Comparison of ENCODE assay signal across 23 cellular contexts in genomic region chr17:5211458-5211857, GRCh38. TPM values are rescaled to one million over a fixed set of nuclear protein-coding genes. Genes with fewer than 3 reads are reported as not detected.
DNase-seq lines count a peak whose midpoint lies in the region; ATAC-seq and TF ChIP-seq lines count a peak whose summit lies in the region.
"Had no signal": no experiment of that assay in that cellular context is flagged by ENCODE, and none has a peak within 500 bp of the region (broad histone marks: within the 10 kb centered on the region; RNA-seq: fewer than 3 reads in every experiment).

No MANE protein-coding gene starts in this region.

- H3K4me3 Mint-ChIP-seq in activated naive CD8-positive, alpha-beta T cell treated with anti-CD3 and anti-CD28 coated beads, Interleukin-2, amount 50 U/mL, for 24 hours: no peak overlapping the region
- H3K4me3 Mint-ChIP-seq in progenitor cell of endocrine pancreas (ENCODE audit: low read depth): no peak overlapping the region
- no peak overlapping the region for H3K4me3 Mint-ChIP-seq in CD4-positive, alpha-beta memory T cell
- H3K4me3 Mint-ChIP-seq: activated naive CD4-positive, alpha-beta T cell treated with anti-CD3 and anti-CD28 coated beads, Interleukin-2, amount 50 U/mL, for 24 hours; brain had no signal

- no peaks in the 10 kb centered on the region for H3K4me1 ChIP-seq in CD4-positive, alpha-beta memory T cell (ENCODE audit: insufficient read depth, low read length)
- H3K4me1 ChIP-seq: SJCRH30 had no signal

- no peaks in the 10 kb centered on the region for H3K27me3 ChIP-seq in CD4-positive, alpha-beta memory T cell (ENCODE audit: insufficient read depth, low read length)
- H3K27me3 ChIP-seq: SJCRH30 had no signal

- no peak overlapping the region for H3K4me3 ChIP-seq in LNCaP clone FGC (ENCODE audit: low read depth, low read length)
- no peak overlapping the region for H3K4me3 ChIP-seq in CD4-positive, alpha-beta memory T cell (ENCODE audit: low read length in 2 of 2)
- H3K4me3 ChIP-seq: SJCRH30 had no signal

- DNase-seq in SIG-M5 treated with dmso at 0.1 percent for 504 hours (lab: John Stamatoyannopoulos, UW; ENCODE audit: unreplicated experiment): peak; percentile 33
- DNase-seq in SIG-M5 (lab: John Stamatoyannopoulos, UW): no peak
- peak; percentile 15 for DNase-seq in LNCaP clone FGC (ENCODE audit: low read depth)
- DNase-seq in activated naive CD8-positive, alpha-beta T cell treated with anti-CD3 and anti-CD28 coated beads, Interleukin-2, amount 50 U/mL, for 24 hours: no peak
- no peak for DNase-seq in progenitor cell of endocrine pancreas (ENCODE audit: low spot score, unreplicated experiment)
- DNase-seq in CD4-positive, alpha-beta memory T cell: no peak
- no peak for DNase-seq in activated gamma-delta T cell (lab: John Stamatoyannopoulos, UW)
- DNase-seq: 8988T; activated CD4-positive, alpha-beta T cell treated with anti-CD3 and anti-CD28 coated beads for 4 hours; C1 segment of cervical spinal cord; cortex of kidney; HCEC 1CT; NCI-H146; NCI-H446 treated with DMSO at 0.1 percent for 48 hours; NK-92 treated with Interleukin-12 subunit alpha and Interleukin-12 subunit beta, amount 100 ng/mL, for 24 hours; SJCRH30; stimulated activated naive CD4-positive, alpha-beta T cell treated with Interleukin-2 at 50 U/mL for 16 hours; T-helper 9 cell had no signal

- no peaks in the 10 kb centered on the region for H3K9me3 Mint-ChIP-seq in activated naive CD8-positive, alpha-beta T cell treated with anti-CD3 and anti-CD28 coated beads, Interleukin-2, amount 50 U/mL, for 24 hours
- no peaks in the 10 kb centered on the region for H3K9me3 Mint-ChIP-seq in progenitor cell of endocrine pancreas (ENCODE audit: low read depth)
- no peaks in the 10 kb centered on the region for H3K9me3 Mint-ChIP-seq in CD4-positive, alpha-beta memory T cell
- H3K9me3 Mint-ChIP-seq: activated naive CD4-positive, alpha-beta T cell treated with anti-CD3 and anti-CD28 coated beads, Interleukin-2, amount 50 U/mL, for 24 hours; brain had no signal

- H3K27ac ChIP-seq in CD4-positive, alpha-beta memory T cell (ENCODE audit: low read depth, low read length): no peak overlapping the region
- H3K27ac ChIP-seq: SJCRH30 had no signal

- intact Hi-C loops in CD4-positive, alpha-beta memory T cell (cut with micrococcal nuclease): no loop called here

- H3K27ac Mint-ChIP-seq in activated naive CD8-positive, alpha-beta T cell treated with anti-CD3 and anti-CD28 coated beads, Interleukin-2, amount 50 U/mL, for 24 hours: peak overlapping the region; percentile 59
- H3K27ac Mint-ChIP-seq in progenitor cell of endocrine pancreas: peak overlapping the region; percentile 50
- peak overlapping the region in 1 of 7 donors; percentile 2 for H3K27ac Mint-ChIP-seq in CD4-positive, alpha-beta memory T cell
- H3K27ac Mint-ChIP-seq: activated naive CD4-positive, alpha-beta T cell treated with anti-CD3 and anti-CD28 coated beads, Interleukin-2, amount 50 U/mL, for 24 hours; brain had no signal

- H3K36me3 ChIP-seq in CD4-positive, alpha-beta memory T cell (ENCODE audit: insufficient read depth, low read length): no peaks in the 10 kb centered on the region
- H3K36me3 ChIP-seq: SJCRH30 had no signal

- H3K4me1 Mint-ChIP-seq in activated naive CD8-positive, alpha-beta T cell treated with anti-CD3 and anti-CD28 coated beads, Interleukin-2, amount 50 U/mL, for 24 hours: peaks cover 26% of the 10 kb centered on the region
- H3K4me1 Mint-ChIP-seq in progenitor cell of endocrine pancreas (ENCODE audit: low read depth): no peaks in the 10 kb centered on the region
- H3K4me1 Mint-ChIP-seq in CD4-positive, alpha-beta memory T cell: no peaks in the 10 kb centered on the region
- H3K4me1 Mint-ChIP-seq: brain had no signal

- POLR2A ChIA-PET in CD4-positive, alpha-beta memory T cell (lab: Charles Lee; ENCODE audit: partially characterized antibody): interaction anchor here (1.3 kb wide), 1 partner anchor 30 kb away, joined by 3 read pairs; no protein-coding TSS in a partner anchor

- H3K27me3 Mint-ChIP-seq in activated naive CD8-positive, alpha-beta T cell treated with anti-CD3 and anti-CD28 coated beads, Interleukin-2, amount 50 U/mL, for 24 hours: no peaks in the 10 kb centered on the region
- no peaks in the 10 kb centered on the region for H3K27me3 Mint-ChIP-seq in progenitor cell of endocrine pancreas
- no peaks in the 10 kb centered on the region for H3K27me3 Mint-ChIP-seq in CD4-positive, alpha-beta memory T cell
- H3K27me3 Mint-ChIP-seq: activated naive CD4-positive, alpha-beta T cell treated with anti-CD3 and anti-CD28 coated beads, Interleukin-2, amount 50 U/mL, for 24 hours; brain had no signal

- H3K36me3 Mint-ChIP-seq in activated naive CD8-positive, alpha-beta T cell treated with anti-CD3 and anti-CD28 coated beads, Interleukin-2, amount 50 U/mL, for 24 hours (ENCODE audit: low read depth): peaks cover 8% of the 10 kb centered on the region
- H3K36me3 Mint-ChIP-seq in progenitor cell of endocrine pancreas (ENCODE audit: insufficient read depth): peaks cover 6% of the 10 kb centered on the region
- H3K36me3 Mint-ChIP-seq in CD4-positive, alpha-beta memory T cell: peaks cover 11 to 20% of the 10 kb centered on the region in 2 donors

- CTCF ChIA-PET in CD4-positive, alpha-beta memory T cell (lab: Charles Lee; ENCODE audit: partially characterized antibody): interaction anchor here (0.8 to 2.2 kb wide), 2 partner anchors 19 to 25 kb away, joined by 3 to 5 read pairs; partner anchors contain the start of gene ZNF594

- no peaks in the 10 kb centered on the region for H3K9me3 ChIP-seq in CD4-positive, alpha-beta memory T cell (ENCODE audit: control insufficient read depth in 1 of 2, low read length in 2 of 2)
- H3K9me3 ChIP-seq: SJCRH30 had no signal

- TF ChIP-seq CTCF in LNCaP clone FGC (IDR thresholded peaks at IDR 0.05; ENCODE audit: control insufficient read depth, extremely low read depth, insufficient read depth): no peak
- no peak for TF ChIP-seq CTCF in progenitor cell of endocrine pancreas (IDR thresholded peaks at IDR 0.05; ENCODE audit: unreplicated experiment)

- ATAC-seq in activated naive CD8-positive, alpha-beta T cell treated with anti-CD3 and anti-CD28 coated beads, Interleukin-2, amount 50 U/mL, for 24 hours: no peak
- no peak for ATAC-seq in GM21529 (IDR thresholded peaks at IDR 0.05; ENCODE audit: unreplicated experiment)

RNA-seq across cellular contexts. Expression of gene ZNF594, which starts 19.8 kb away (rescaled TPM):
- total RNA-seq in progenitor cell of endocrine pancreas: 23.8 and 26.1 TPM in 2 replicates
- total RNA-seq in CD4-positive, alpha-beta memory T cell: 10 to 100 TPM; 28.9 to 30.7 TPM
- polyA plus RNA-seq in CD4-positive, alpha-beta memory T cell: 1 to 10 TPM in 1 of 2 donors, under 1 TPM in 1; 0.57 to 2.6 TPM

RNA-seq across cellular contexts. Expression of gene SCIMP, which starts 23.2 kb away (rescaled TPM):
- not detected in 2 replicates for total RNA-seq in progenitor cell of endocrine pancreas
- total RNA-seq in CD4-positive, alpha-beta memory T cell: under 1 TPM; 0.19 to 0.32 TPM
- 1 to 10 TPM in 1 of 2 donors, under 1 TPM in 1; 0.08 to 1.5 TPM for polyA plus RNA-seq in CD4-positive, alpha-beta memory T cell
- total RNA-seq: HT1080, myocyte, SJCRH30 had no signal

Comparison
In these comparisons a context has a peak if more than half of its experiments do, and no peak if none do; other contexts are left out.
1. DNase-seq: peak in SIG-M5 treated with dmso at 0.1 percent for 504 hours (single experiment) and LNCaP clone FGC (single experiment); none in SIG-M5 (single experiment), activated naive CD8-positive, alpha-beta T cell treated with anti-CD3 and anti-CD28 coated beads, Interleukin-2, amount 50 U/mL, for 24 hours (single experiment), progenitor cell of endocrine pancreas (single experiment), CD4-positive, alpha-beta memory T cell (0 of 5) and activated gamma-delta T cell (single experiment).